In genomic region chr17:28370744-28371103, GRCh38 we compare ENCODE assay signal across 9 cellular contexts. TPM values are rescaled to one million over a fixed set of nuclear protein-coding genes. Genes with fewer than 3 reads are reported as not detected.
A peak's percentile ranks its signal among the peaks of the same experiment; 100 is the strongest.
DNase-seq lines count a peak whose midpoint lies in the region; ATAC-seq and TF ChIP-seq lines count a peak whose summit lies in the region.
"Had no signal": no experiment of that assay in that cellular context is flagged by ENCODE, and none has a peak within 500 bp of the region (broad histone marks: within the 10 kb centered on the region; RNA-seq: fewer than 3 reads in every experiment).

No MANE protein-coding gene starts in this region.

- H3K9me3 ChIP-seq in right atrium auricular region (no peaks in the 10 kb centered on the region), mucosa of rectum (ENCODE audit: control insufficient read depth in 2 of 2, low read length in 2 of 2) (no peaks in the 10 kb centered on the region), aorta (ENCODE audit: control insufficient read depth, low read length) (no peaks in the 10 kb centered on the region)

- 66% methylated on average over 1 of the region's 1 CpG for WGBS in aorta, 2 donors

- ATAC-seq in aorta (ENCODE audit: low FRiP score) (no peak), GM21723 (IDR thresholded peaks at IDR 0.05; ENCODE audit: unreplicated experiment) (no peak)

- peaks cover 40% of the 10 kb centered on the region for H3K4me1 Mint-ChIP-seq in brain

- H3K27ac Mint-ChIP-seq in brain, result peak overlapping the region; percentile 95 to 99 (median 97)

- peak overlapping the region; percentile 57 to 69 for H3K27ac ChIP-seq in right atrium auricular region
- peak overlapping the region; percentile 4 to 56 for H3K27ac ChIP-seq in mucosa of rectum (ENCODE audit: low read depth in 2 of 2, low read length in 2 of 2)
- peak overlapping the region; percentile 5 to 31 for H3K27ac ChIP-seq in aorta (ENCODE audit: low read depth in 1 of 2, low read length in 2 of 2)

- no peak overlapping the region for H3K9ac ChIP-seq in mucosa of rectum (ENCODE audit: low read depth in 1 of 2, low read length in 2 of 2)

- DNase-seq in right atrium auricular region (ENCODE audit: low spot score), result no peak
- no peak for DNase-seq in cardiac septum (ENCODE audit: low spot score)
- no peak for DNase-seq in aorta
- no peak for DNase-seq in anterior cingulate cortex (lab: John Stamatoyannopoulos, UW)
- DNase-seq in HT-29 (ENCODE audit: low spot score), result no peak

- H3K4me1 ChIP-seq in right atrium auricular region, result peaks cover 0 to 37% of the 10 kb centered on the region in 2 donors
- H3K4me1 ChIP-seq in mucosa of rectum (ENCODE audit: control insufficient read depth in 2 of 2, insufficient read depth in 2 of 2, low read length in 2 of 2), result peaks cover 7 to 9% of the 10 kb centered on the region in 2 donors
- H3K4me1 ChIP-seq in aorta (ENCODE audit: control insufficient read depth in 1 of 2, insufficient read depth in 2 of 2, low read length in 2 of 2), result no peaks in the 10 kb centered on the region

- H3K4me3 ChIP-seq in right atrium auricular region (no peak overlapping the region), mucosa of rectum (ENCODE audit: low read length in 2 of 2) (peak overlapping the region in 1 of 2 donors; percentile 51), aorta (ENCODE audit: low read length in 2 of 2) (no peak overlapping the region)

- H3K27me3 Mint-ChIP-seq in brain, result no peaks in the 10 kb centered on the region

- intact Hi-C loops in cardiac septum (cut with DNase I), result loop anchor here (5.0 kb wide), 1 partner anchor 33 kb away; the partner anchor contains the start of genes IFT20 and TNFAIP1
- intact Hi-C loops in aorta (cut with DNase I), result no loop called here

- H3K4me3 Mint-ChIP-seq in brain, result peak overlapping the region; percentile 85 to 94 (median 87)

- H3K36me3 ChIP-seq in right atrium auricular region, result no peaks in the 10 kb centered on the region
- no peaks in the 10 kb centered on the region for H3K36me3 ChIP-seq in mucosa of rectum (ENCODE audit: control insufficient read depth in 2 of 2, insufficient read depth in 2 of 2, low read length in 2 of 2)
- H3K36me3 ChIP-seq in aorta (ENCODE audit: control insufficient read depth in 1 of 2, insufficient read depth in 2 of 2, low read length in 1 of 2), result no peaks in the 10 kb centered on the region

- H3K27me3 ChIP-seq in right atrium auricular region, result no peaks in the 10 kb centered on the region
- peaks cover 7 to 9% of the 10 kb centered on the region in 2 donors for H3K27me3 ChIP-seq in mucosa of rectum (ENCODE audit: control insufficient read depth in 2 of 2, insufficient read depth in 2 of 2, low read length in 2 of 2)
- H3K27me3 ChIP-seq in aorta (ENCODE audit: control insufficient read depth in 1 of 2, insufficient read depth in 2 of 2, low read length in 1 of 2), result no peaks in the 10 kb centered on the region

- peaks cover 4% of the 10 kb centered on the region for H3K36me3 Mint-ChIP-seq in brain

- H3K9me3 Mint-ChIP-seq in brain, result peaks cover 0 to 3% (median 0%) of the 10 kb centered on the region in 5 experiments

- no peak for TF ChIP-seq CTCF in right atrium auricular region (IDR thresholded peaks at IDR 0.05)
- no peak for TF ChIP-seq CTCF in brain (conservative IDR thresholded peaks at IDR 0.05)

RNA-seq across cellular contexts. Expression of gene VTN, which starts 0.6 kb away (rescaled TPM):
- total RNA-seq in right atrium auricular region (10 to 100 TPM in 1 of 2 donors, 1 to 10 TPM in 1; 5.4 to 86.7 TPM), cardiac septum (48.2 TPM), aorta (1 to 10 TPM; 1.5 to 2.6 TPM)
- polyA plus RNA-seq in brain (ENCODE audit: insufficient read depth, low read depth, low replicate concordance) (0.56 TPM), aorta (1 to 10 TPM in 1 of 2 donors, under 1 TPM in 1; 0.63 to 4.3 TPM)
- total RNA-seq in HT-29 (2014; rRNA removed; shearing (Covaris generic)), result not detected in 2 replicates
- total RNA-seq: kidney epithelial cell had no signal

RNA-seq across cellular contexts. Expression of gene SARM1, which starts 0.8 kb away (rescaled TPM):
- total RNA-seq in right atrium auricular region (1 to 10 TPM; 6.2 to 7.7 TPM), cardiac septum (10.4 TPM), aorta (10 to 100 TPM; 14.5 to 20.3 TPM)
- polyA plus RNA-seq in brain (ENCODE audit: insufficient read depth, low read depth, low replicate concordance) (55.8 TPM), aorta (10 to 100 TPM in 1 of 2 donors, 1 to 10 TPM in 1; 4.9 to 10.3 TPM)
- total RNA-seq in HT-29 (2014; rRNA removed; shearing (Covaris generic)), result 8.0 and 8.6 TPM in 2 replicates

RNA-seq across cellular contexts. Expression of gene SEBOX, which starts 5.7 kb away (rescaled TPM):
- total RNA-seq in right atrium auricular region, result not detected
- total RNA-seq in cardiac septum, result not detected
- not detected for polyA plus RNA-seq in brain (ENCODE audit: insufficient read depth, low read depth, low replicate concordance)
- total RNA-seq in aorta, result not detected
- polyA plus RNA-seq in aorta, result not detected
- not detected in 2 replicates for total RNA-seq in HT-29 (2014; rRNA removed; shearing (Covaris generic))
- total RNA-seq: kidney epithelial cell had no signal

RNA-seq across cellular contexts. Expression of gene POLDIP2, which starts 13.4 kb away (rescaled TPM):
- 100 to 1,000 TPM in 1 of 2 donors, 10 to 100 TPM in 1; 98.9 to 108 TPM for total RNA-seq in right atrium auricular region
- 127 TPM for total RNA-seq in cardiac septum
- 111 TPM for polyA plus RNA-seq in brain (ENCODE audit: insufficient read depth, low read depth, low replicate concordance)
- 10 to 100 TPM; 40.1 to 42.5 TPM for total RNA-seq in aorta
- polyA plus RNA-seq in aorta, result 10 to 100 TPM; 36.6 to 41.4 TPM
- total RNA-seq in HT-29 (2014; rRNA removed; shearing (Covaris generic)), result 146 and 158 TPM in 2 replicates

RNA-seq across cellular contexts. Expression of gene TNFAIP1, which starts 35.2 kb away (rescaled TPM):
- 10 to 100 TPM; 28.1 to 47.6 TPM for total RNA-seq in right atrium auricular region
- total RNA-seq in cardiac septum, result 58.5 TPM
- 43.1 TPM for polyA plus RNA-seq in brain (ENCODE audit: insufficient read depth, low read depth, low replicate concordance)
- total RNA-seq in aorta, result 10 to 100 TPM; 51.1 to 68.9 TPM
- polyA plus RNA-seq in aorta, result 10 to 100 TPM; 11.7 to 16.2 TPM
- total RNA-seq in HT-29 (2014; rRNA removed; shearing (Covaris generic)), result 32.8 and 36.8 TPM in 2 replicates
